Comparison of ENCODE assay signal across 15 cellular contexts in genomic region chr7:148289630-148290029, GRCh38.
DNase-seq lines count a peak whose midpoint lies in the region; ATAC-seq and TF ChIP-seq lines count a peak whose summit lies in the region.
"Had no signal": no experiment of that assay in that cellular context is flagged by ENCODE, and none has a peak within 500 bp of the region (broad histone marks: within the 10 kb centered on the region; RNA-seq: fewer than 3 reads in every experiment).

No MANE protein-coding gene starts in this region.

- H3K27me3 Mint-ChIP-seq in natural killer cell (ENCODE audit: low read depth in 2 of 2) = peaks cover 2 to 7% of the 10 kb centered on the region in 2 donors

- TF ChIP-seq CTCF in GM06990 (IDR thresholded peaks at IDR 0.05; ENCODE audit: insufficient read depth, low read length, poor library complexity, severe bottlenecking) = no peak
- no peak for TF ChIP-seq CTCF in GM20000 (IDR thresholded peaks at IDR 0.05; ENCODE audit: extremely low read depth, missing control alignments)
- TF ChIP-seq CTCF in epithelial cell of esophagus (IDR thresholded peaks at IDR 0.05; ENCODE audit: insufficient read depth, low read depth, low read length, missing control alignments) = no peak
- TF ChIP-seq CTCF in natural killer cell (IDR thresholded peaks at IDR 0.05) = no peak

- H3K4me3 Mint-ChIP-seq in natural killer cell = no peak overlapping the region
- H3K4me3 Mint-ChIP-seq: activated T-cell treated with anti-CD3 and anti-CD28 coated beads, Interleukin-2, amount 50 U/mL, for 24 hours had no signal

- no peaks in the 10 kb centered on the region for H3K27me3 ChIP-seq in GM06990 (replicated peaks; ENCODE audit: control insufficient read depth, insufficient read depth, low read length)
- H3K27me3 ChIP-seq: testis had no signal

- ATAC-seq in HG03095 (IDR thresholded peaks at IDR 0.05; ENCODE audit: unreplicated experiment) = peak; percentile 95
- ATAC-seq in GM21528 (IDR thresholded peaks at IDR 0.05; ENCODE audit: low FRiP score, unreplicated experiment) = no peak
- ATAC-seq in HG03521 (IDR thresholded peaks at IDR 0.05; ENCODE audit: unreplicated experiment) = no peak
- no peak for ATAC-seq in natural killer cell

- H3K36me3 Mint-ChIP-seq in natural killer cell = no peaks in the 10 kb centered on the region

- DNase-seq in GM06990 (ENCODE audit: extremely low read depth, insufficient read length) (peak; percentile 26), GM20000 (ENCODE audit: low spot score) (peak; percentile 31), epithelial cell of esophagus (ENCODE audit: low read depth) (peak; percentile 19), natural killer cell (no peak)
- DNase-seq in activated CD4-positive, alpha-beta T cell treated with anti-CD3 and anti-CD28 coated beads, Interleukin-2, amount 50 U/mL, for 4 hours = no peak
- DNase-seq: activated T-cell treated with anti-CD3 and anti-CD28 coated beads, Interleukin-2, amount 50 U/mL, for 24 hours; glutamatergic neuron; NCI-H187; NCI-H524 treated with DMSO at 0.1 percent for 48 hours; posterior cingulate gyrus; stimulated activated CD4-positive, alpha-beta T cell treated with anti-CD3 and anti-CD28 coated beads, Interleukin-12 subunit alpha, Interleukin-12 subunit beta, amount 100 ng/mL, for 4 hours; testis had no signal

- no peaks in the 10 kb centered on the region for H3K36me3 ChIP-seq in GM06990 (ENCODE audit: control insufficient read depth, insufficient read depth, low read length)

- no peaks in the 10 kb centered on the region for H3K9me3 Mint-ChIP-seq in natural killer cell
- H3K9me3 Mint-ChIP-seq: activated T-cell treated with anti-CD3 and anti-CD28 coated beads, Interleukin-2, amount 50 U/mL, for 24 hours had no signal

- intact Hi-C loops in natural killer cell (cut with micrococcal nuclease) = no loop called here

- H3K4me1 Mint-ChIP-seq in natural killer cell = no peaks in the 10 kb centered on the region

- no peak overlapping the region for H3K27ac Mint-ChIP-seq in natural killer cell
- H3K27ac Mint-ChIP-seq: activated T-cell treated with anti-CD3 and anti-CD28 coated beads, Interleukin-2, amount 50 U/mL, for 24 hours had no signal

- H3K4me3 ChIP-seq in GM06990 (replicated peaks; ENCODE audit: low read depth, low read length) (no peak overlapping the region), epithelial cell of esophagus (ENCODE audit: low read length) (no peak overlapping the region)
- H3K4me3 ChIP-seq: testis had no signal

Comparison
In these comparisons a context has a peak if more than half of its experiments do, and no peak if none do; other contexts are left out.
1. DNase-seq: peak in GM06990 (single experiment), GM20000 (single experiment) and epithelial cell of esophagus (single experiment); none in activated CD4-positive, alpha-beta T cell treated with anti-CD3 and anti-CD28 coated beads, Interleukin-2, amount 50 U/mL, for 4 hours (0 of 2) and natural killer cell (single experiment).